In genomic region chr12:66713984-66714383, GRCh38 we compare ENCODE assay signal across 17 cellular contexts. TPM values are rescaled to one million over a fixed set of nuclear protein-coding genes. Genes with fewer than 3 reads are reported as not detected.
DNase-seq lines count a peak whose midpoint lies in the region; ATAC-seq lines count a peak whose summit lies in the region.
"Had no signal": no experiment of that assay in that cellular context is flagged by ENCODE, and none has a peak within 500 bp of the region (broad histone marks: within the 10 kb centered on the region; RNA-seq: fewer than 3 reads in every experiment).

No MANE protein-coding gene starts in this region.

- H3K36me3 ChIP-seq in effector memory CD4-positive, alpha-beta T cell (ENCODE audit: control insufficient read depth, insufficient read depth, low read length) = no peaks in the 10 kb centered on the region
- H3K36me3 ChIP-seq: gastrocnemius medialis, upper lobe of right lung had no signal

- H3K9me3 Mint-ChIP-seq in activated naive CD4-positive, alpha-beta T cell treated with anti-CD3 and anti-CD28 coated beads, Interleukin-2, amount 50 U/mL, for 24 hours = no peaks in the 10 kb centered on the region

- H3K27ac Mint-ChIP-seq in activated naive CD4-positive, alpha-beta T cell treated with anti-CD3 and anti-CD28 coated beads, Interleukin-2, amount 50 U/mL, for 24 hours = peak overlapping the region; percentile 94

- peaks cover 72% of the 10 kb centered on the region for H3K4me1 Mint-ChIP-seq in activated naive CD4-positive, alpha-beta T cell treated with anti-CD3 and anti-CD28 coated beads, Interleukin-2, amount 50 U/mL, for 24 hours

- peak overlapping the region; percentile 82 for H3K4me3 Mint-ChIP-seq in activated naive CD4-positive, alpha-beta T cell treated with anti-CD3 and anti-CD28 coated beads, Interleukin-2, amount 50 U/mL, for 24 hours

- H3K27ac ChIP-seq in effector memory CD4-positive, alpha-beta T cell (ENCODE audit: insufficient read depth, low read length, poor library complexity, severe bottlenecking) = no peak overlapping the region
- H3K27ac ChIP-seq: gastrocnemius medialis, upper lobe of right lung had no signal

- H3K9me3 ChIP-seq in effector memory CD4-positive, alpha-beta T cell (ENCODE audit: control insufficient read depth, low read length) = no peaks in the 10 kb centered on the region
- H3K9me3 ChIP-seq: gastrocnemius medialis, upper lobe of right lung had no signal

- H3K36me3 Mint-ChIP-seq in activated naive CD4-positive, alpha-beta T cell treated with anti-CD3 and anti-CD28 coated beads, Interleukin-2, amount 50 U/mL, for 24 hours = peaks cover 2% of the 10 kb centered on the region

- H3K27me3 ChIP-seq in effector memory CD4-positive, alpha-beta T cell (replicated peaks; ENCODE audit: control insufficient read depth, insufficient read depth, low read length, poor library complexity, severe bottlenecking) = no peaks in the 10 kb centered on the region
- H3K27me3 ChIP-seq: gastrocnemius medialis, upper lobe of right lung had no signal

- H3K4me3 ChIP-seq in effector memory CD4-positive, alpha-beta T cell (ENCODE audit: insufficient read depth, low read depth, low read length, poor library complexity, severe bottlenecking) = peak overlapping the region; percentile 12
- H3K4me3 ChIP-seq: gastrocnemius medialis, upper lobe of right lung had no signal

- no peaks in the 10 kb centered on the region for H3K27me3 Mint-ChIP-seq in activated naive CD4-positive, alpha-beta T cell treated with anti-CD3 and anti-CD28 coated beads, Interleukin-2, amount 50 U/mL, for 24 hours

- no peak for DNase-seq in activated naive CD4-positive, alpha-beta T cell (lab: John Stamatoyannopoulos, UW)
- DNase-seq in effector memory CD4-positive, alpha-beta T cell = no peak
- no peak for DNase-seq in dermis blood vessel endothelial cell
- DNase-seq in ecto neural progenitor cell (ENCODE audit: low spot score) = no peak
- DNase-seq in activated CD4-positive, alpha-beta T cell treated with anti-CD3 and anti-CD28 coated beads, Interleukin-2, amount 50 U/mL, for 48 hours = no peak
- DNase-seq: activated CD8-positive, alpha-beta memory T cell treated with anti-CD3 and anti-CD28 coated beads, Interleukin-2, amount 50 U/mL, for 4 hours; DND-41; effector CD4-positive, alpha-beta T cell; gastrocnemius medialis; NCI-H2107; SIG-M5; upper lobe of right lung had no signal

- H3K4me1 ChIP-seq in effector memory CD4-positive, alpha-beta T cell (ENCODE audit: control insufficient read depth, insufficient read depth, low read length, poor library complexity, severe bottlenecking) = no peaks in the 10 kb centered on the region
- H3K4me1 ChIP-seq: gastrocnemius medialis, upper lobe of right lung had no signal

- peak; percentile 49 for ATAC-seq in HG03442 (IDR thresholded peaks at IDR 0.05; ENCODE audit: unreplicated experiment)
- ATAC-seq in GM21737 (IDR thresholded peaks at IDR 0.05; ENCODE audit: unreplicated experiment) = no peak
- ATAC-seq: gastrocnemius medialis, HCT116, upper lobe of right lung had no signal

RNA-seq across cellular contexts. Expression of gene GRIP1, which starts 35.1 kb away (rescaled TPM):
- total RNA-seq in dermis blood vessel endothelial cell = 0.05 and 0.17 TPM in 2 replicates
- total RNA-seq: pulmonary artery endothelial cell had no signal
